11 cellular contexts compared by ENCODE assay signal in the genomic region with DNA sequence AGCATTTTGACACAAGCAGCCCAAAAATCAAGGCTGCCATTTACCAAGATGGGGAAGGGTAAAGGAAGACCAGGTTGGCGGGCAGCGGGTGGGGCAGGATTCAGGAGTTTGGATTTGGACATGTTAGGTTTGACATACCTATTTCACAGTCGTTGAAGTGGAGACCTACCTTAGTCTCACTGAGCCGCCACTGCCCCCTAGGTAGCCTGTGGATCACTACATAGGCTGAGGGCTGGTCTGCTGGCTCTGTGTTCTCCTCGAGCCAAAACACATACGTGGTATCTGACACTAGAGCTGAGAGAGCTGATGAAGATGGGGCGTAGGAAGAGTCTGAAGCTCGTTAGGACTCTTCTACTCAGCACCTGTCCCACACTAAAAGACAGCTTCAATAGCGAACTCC.
DNase-seq lines count a peak whose midpoint lies in the region; ATAC-seq and TF ChIP-seq lines count a peak whose summit lies in the region.
"Had no signal": no experiment of that assay in that cellular context is flagged by ENCODE, and none has a peak within 500 bp of the region (broad histone marks: within the 10 kb centered on the region; RNA-seq: fewer than 3 reads in every experiment).

No MANE protein-coding gene starts in this region.

- no peak for TF ChIP-seq CTCF in CD8-positive, alpha-beta T cell (IDR thresholded peaks at IDR 0.05)
- TF ChIP-seq CTCF in GM20000 (IDR thresholded peaks at IDR 0.05; ENCODE audit: extremely low read depth, missing control alignments) = peak; percentile 51
- no peak for TF ChIP-seq CTCF in testis (IDR thresholded peaks at IDR 0.05)

- no peaks in the 10 kb centered on the region for H3K27me3 Mint-ChIP-seq in CD8-positive, alpha-beta T cell (ENCODE audit: low read depth)
- H3K27me3 Mint-ChIP-seq in activated CD4-positive, alpha-beta memory T cell treated with anti-CD3 and anti-CD28 coated beads for 36 hours = no peaks in the 10 kb centered on the region

- no peak overlapping the region for H3K4me3 Mint-ChIP-seq in CD8-positive, alpha-beta T cell
- H3K4me3 Mint-ChIP-seq in activated CD4-positive, alpha-beta memory T cell treated with anti-CD3 and anti-CD28 coated beads for 36 hours = no peak overlapping the region

- H3K9me3 ChIP-seq in CD8-positive, alpha-beta T cell (ENCODE audit: low read length) = no peaks in the 10 kb centered on the region
- H3K9me3 ChIP-seq in testis = no peaks in the 10 kb centered on the region
- H3K9me3 ChIP-seq: MG63, tibial artery had no signal

- ATAC-seq in CD8-positive, alpha-beta T cell = no peak
- no peak for ATAC-seq in HG03025 (IDR thresholded peaks at IDR 0.05; ENCODE audit: low FRiP score, unreplicated experiment)

- WGBS in testis, 2 donors = 85 to 88% methylated on average over 9 of the region's 9 CpGs

- no peaks in the 10 kb centered on the region for H3K4me1 Mint-ChIP-seq in CD8-positive, alpha-beta T cell (ENCODE audit: low read depth)
- no peaks in the 10 kb centered on the region for H3K4me1 Mint-ChIP-seq in activated CD4-positive, alpha-beta memory T cell treated with anti-CD3 and anti-CD28 coated beads for 36 hours (ENCODE audit: low read depth)

- no peak overlapping the region for H3K27ac ChIP-seq in CD8-positive, alpha-beta T cell (ENCODE audit: low read depth, low read length)
- no peak overlapping the region for H3K27ac ChIP-seq in testis
- H3K27ac ChIP-seq: tibial artery had no signal

- H3K4me3 ChIP-seq in CD8-positive, alpha-beta T cell (ENCODE audit: low read depth, low read length) = no peak overlapping the region
- H3K4me3 ChIP-seq in testis = no peak overlapping the region
- H3K4me3 ChIP-seq: MG63, tibial artery had no signal

- DNase-seq in CD8-positive, alpha-beta T cell = peak in 2 of 7 experiments; percentile 14 to 30
- peak; percentile 57 for DNase-seq in GM20000 (ENCODE audit: low spot score)
- peak; percentile 40 for DNase-seq in activated CD4-positive, alpha-beta memory T cell treated with anti-CD3 and anti-CD28 coated beads for 36 hours
- peak; percentile 14 to 52 for DNase-seq in lung microvascular endothelial cell (ENCODE audit: low read depth in 2 of 2)
- DNase-seq in activated gamma-delta T cell treated with Interleukin-2 at 50 U/mL for 16 hours = no peak
- DNase-seq in testis = no peak
- no peak for DNase-seq in T-helper 9 cell
- DNase-seq: MG63, SW 1271, tibial artery had no signal

- TF ChIP-seq POLR2A in testis (IDR thresholded peaks at IDR 0.05) = no peak

- H3K9me3 Mint-ChIP-seq in CD8-positive, alpha-beta T cell = no peaks in the 10 kb centered on the region
- no peaks in the 10 kb centered on the region for H3K9me3 Mint-ChIP-seq in activated CD4-positive, alpha-beta memory T cell treated with anti-CD3 and anti-CD28 coated beads for 36 hours

- H3K36me3 ChIP-seq in CD8-positive, alpha-beta T cell (ENCODE audit: insufficient read depth, low read length) = peaks cover 36% of the 10 kb centered on the region
- no peaks in the 10 kb centered on the region for H3K36me3 ChIP-seq in testis (ENCODE audit: low read depth, missing control alignments)

- H3K4me1 ChIP-seq in CD8-positive, alpha-beta T cell (ENCODE audit: insufficient read depth, low read length) = no peaks in the 10 kb centered on the region
- H3K4me1 ChIP-seq in testis = peaks cover 33% of the 10 kb centered on the region

- H3K36me3 Mint-ChIP-seq in CD8-positive, alpha-beta T cell = peaks cover 78% of the 10 kb centered on the region
- H3K36me3 Mint-ChIP-seq in activated CD4-positive, alpha-beta memory T cell treated with anti-CD3 and anti-CD28 coated beads for 36 hours = peaks cover 17% of the 10 kb centered on the region

- intact Hi-C loops in CD8-positive, alpha-beta T cell (cut with DNase I, micrococcal nuclease) = no loop called here
- intact Hi-C loops in activated CD4-positive, alpha-beta memory T cell treated with anti-CD3 and anti-CD28 coated beads for 36 hours (cut with micrococcal nuclease) = no loop called here
- intact Hi-C loops in testis (cut with DNase I; ENCODE audit: low total_unique reads) = loop anchor here (10.0 kb wide), 2 partner anchors 65 to 75 kb away; no protein-coding TSS in a partner anchor

- POLR2A ChIA-PET in CD8-positive, alpha-beta T cell (lab: Charles Lee) = interaction anchor here (0.6 to 1.0 kb wide), 2 partner anchors 44 to 67 kb away, joined by 3 read pairs; no protein-coding TSS in a partner anchor
- POLR2A ChIA-PET in activated CD4-positive, alpha-beta memory T cell treated with anti-CD3 and anti-CD28 coated beads for 36 hours (lab: Charles Lee) = no interaction called here

- H3K27me3 ChIP-seq in CD8-positive, alpha-beta T cell (ENCODE audit: insufficient read depth, low read length) = no peaks in the 10 kb centered on the region
- no peaks in the 10 kb centered on the region for H3K27me3 ChIP-seq in testis
- H3K27me3 ChIP-seq: MG63, tibial artery had no signal

- H3K27ac Mint-ChIP-seq in CD8-positive, alpha-beta T cell = peak overlapping the region; percentile 41
- H3K27ac Mint-ChIP-seq in activated CD4-positive, alpha-beta memory T cell treated with anti-CD3 and anti-CD28 coated beads for 36 hours = no peak overlapping the region

- CTCF ChIA-PET in CD8-positive, alpha-beta T cell (lab: Charles Lee) = interaction anchor here (1.1 to 1.2 kb wide), 2 partner anchors 72 to 75 kb away, joined by 4 to 7 read pairs; no protein-coding TSS in a partner anchor
- CTCF ChIA-PET in activated CD4-positive, alpha-beta memory T cell treated with anti-CD3 and anti-CD28 coated beads for 36 hours (lab: Charles Lee) = interaction anchor here (0.8 to 2.0 kb wide), 4 partner anchors 8 to 112 kb away, joined by 3 to 5 read pairs (median 4); no protein-coding TSS in a partner anchor

Comparison
In these comparisons a context has a peak if more than half of its experiments do, and no peak if none do; other contexts are left out.
1. DNase-seq: peak in GM20000 (single experiment), activated CD4-positive, alpha-beta memory T cell treated with anti-CD3 and anti-CD28 coated beads for 36 hours (single experiment) and lung microvascular endothelial cell (2 of 2); none in activated gamma-delta T cell treated with Interleukin-2 at 50 U/mL for 16 hours (single experiment), testis (single experiment) and T-helper 9 cell (single experiment).